Comparison of ENCODE assay signal across 23 cellular contexts in genomic region chr12:107654866-107655265, GRCh38.
"Had no signal": no experiment of that assay in that cellular context is flagged by ENCODE, and none has a peak within 500 bp of the region (broad histone marks: within the 10 kb centered on the region; RNA-seq: fewer than 3 reads in every experiment).

No MANE protein-coding gene starts in this region.

- H3K79me2 ChIP-seq: hepatocyte had no signal

- H3K27me3 ChIP-seq: colonic mucosa, gastrocnemius medialis, hepatocyte, ovary, testis had no signal

- H3K4me3 ChIP-seq: colonic mucosa, gastrocnemius medialis, hepatocyte, lower lobe of right lung, ovary, psoas muscle, testis had no signal

- H3K4me1 ChIP-seq: colonic mucosa, gastrocnemius medialis, lower lobe of right lung, psoas muscle, testis had no signal

- ATAC-seq: activated naive CD4-positive, alpha-beta T cell treated with anti-CD3 and anti-CD28 coated beads, Interleukin-2, amount 50 U/mL, for 72 hours; activated T-cell treated with anti-CD3 and anti-CD28 coated beads, Interleukin-2, amount 50 U/mL, for 72 hours; gastrocnemius medialis; lower lobe of right lung; psoas muscle; stimulated activated naive CD8-positive, alpha-beta T cell treated with anti-CD3 and anti-CD28 coated beads, Interleukin-15, Interleukin-2, amounts not matched to agents 100 U/mL and 50 U/mL, for 24 hours had no signal

- H3K4me2 ChIP-seq: hepatocyte had no signal

- H2AFZ ChIP-seq: hepatocyte had no signal

- H3K9me3 ChIP-seq: colonic mucosa, gastrocnemius medialis, lower lobe of right lung, ovary, psoas muscle, testis had no signal

- H3K36me3 ChIP-seq: colonic mucosa, gastrocnemius medialis, lower lobe of right lung, ovary had no signal

- H3K27ac ChIP-seq: colonic mucosa, gastrocnemius medialis, hepatocyte, lower lobe of right lung, ovary, psoas muscle, testis, VCaP had no signal

- DNase-seq: activated CD4-positive, alpha-beta T cell treated with anti-CD3 and anti-CD28 coated beads for 4 hours; activated CD4-positive, alpha-beta T cell treated with anti-CD3 and anti-CD28 coated beads, Interleukin-2, amount 50 U/mL, for 4 hours; activated naive CD4-positive, alpha-beta T cell; activated T-cell treated with anti-CD3 and anti-CD28 coated beads for 4 hours; activated T-cell treated with anti-CD3 and anti-CD28 coated beads, Interleukin-2, amount 50 U/mL, for 72 hours; anterior cingulate cortex; effector memory CD4-positive, alpha-beta T cell; gastrocnemius medialis; islet precursor cell; lower lobe of right lung; mesenchymal stem cell; nephron progenitor cell; ovary; psoas muscle; stimulated activated CD4-positive, alpha-beta T cell treated with anti-CD3 and anti-CD28 coated beads, Interleukin-2, amount 100 ng/mL, for 48 hours; stimulated activated naive CD8-positive, alpha-beta T cell treated with anti-CD3 and anti-CD28 coated beads, Interleukin-15, Interleukin-2, amounts not matched to agents 100 U/mL and 50 U/mL, for 24 hours; T-helper 9 cell; testis; trophoblast cell had no signal
